1 cellular context compared by ENCODE assay signal in genomic region chr13:29129616-29130015, GRCh38.
A peak's percentile ranks its signal among the peaks of the same experiment; 100 is the strongest.
TF ChIP-seq lines count a peak whose summit lies in the region.

No MANE protein-coding gene starts in this region.

TF ChIP-seq in GM12878, 131 proteins besides CTCF, POLR2A, EP300 and RAD21 (continued from another document):
- TF ChIP-seq BCL3 (IDR thresholded peaks at IDR 0.05; ENCODE audit: borderline replicate concordance, insufficient read depth, low read depth, low read length, poor library complexity, severe bottlenecking) = peak; percentile 12
